ENCODE assay signal across 8 cellular contexts in the genomic region with DNA sequence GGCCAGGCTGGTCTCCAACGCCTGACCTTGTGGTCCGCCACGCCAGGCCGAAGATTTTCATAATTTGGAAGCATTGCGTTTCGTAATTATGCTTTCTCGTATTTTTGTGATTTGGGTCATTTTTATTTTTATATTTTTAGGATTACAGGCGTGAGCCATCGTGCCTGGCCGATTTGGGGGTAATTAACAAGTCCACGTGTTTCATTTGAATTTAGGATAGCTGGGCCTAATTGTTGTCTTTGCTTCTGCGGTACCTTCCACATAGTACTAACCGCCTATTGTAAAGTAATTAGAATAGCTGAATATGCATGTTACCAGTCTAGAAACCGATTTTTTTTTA. TPM values are rescaled to one million over a fixed set of nuclear protein-coding genes. Genes with fewer than 3 reads are reported as not detected.
DNase-seq lines count a peak whose midpoint lies in the region; ATAC-seq, FAIRE-seq and TF ChIP-seq lines count a peak whose summit lies in the region.

No MANE protein-coding gene starts in this region.

- WGBS in pancreas, 2 donors, result 1 to 4% methylated on average over 14 of the region's 14 CpGs

- peak overlapping the region; percentile 100 for H3K4me2 ChIP-seq in endothelial cell of umbilical vein (ENCODE audit: insufficient read depth, low read length)

- H3K9me3 ChIP-seq in CD8-positive, alpha-beta memory T cell (ENCODE audit: low read length), result no peaks in the 10 kb centered on the region
- H3K9me3 ChIP-seq in NT2/D1 (ENCODE audit: insufficient read depth, low read length) (no peaks in the 10 kb centered on the region), endothelial cell of umbilical vein (replicated peaks; ENCODE audit: control insufficient read depth, insufficient read depth, low read length) (no peaks in the 10 kb centered on the region), pancreas (no peaks in the 10 kb centered on the region)

- no peak for DNase-seq in CD8-positive, alpha-beta memory T cell
- DNase-seq in NT2/D1 (ENCODE audit: low read depth, low spot score), result no peak
- DNase-seq in endothelial cell of umbilical vein (ENCODE audit: low read depth, low spot score), result no peak
- no peak for DNase-seq in pancreas
- no peak for DNase-seq in posterior vena cava (ENCODE audit: low spot score)

- peaks cover 46 to 57% (median 56%) of the 10 kb centered on the region in 3 donors for H3K4me1 Mint-ChIP-seq in CD8-positive, alpha-beta memory T cell

- H3K9me3 Mint-ChIP-seq in CD8-positive, alpha-beta memory T cell, result no peaks in the 10 kb centered on the region

- no peak overlapping the region for H2AFZ ChIP-seq in endothelial cell of umbilical vein (ENCODE audit: low read depth, low read length)

- H3K4me1 ChIP-seq in CD8-positive, alpha-beta memory T cell (ENCODE audit: insufficient read depth, low read length), result peaks cover 47% of the 10 kb centered on the region
- H3K4me1 ChIP-seq in NT2/D1 (ENCODE audit: insufficient read depth, insufficient read length) (no peaks in the 10 kb centered on the region), endothelial cell of umbilical vein (ENCODE audit: control insufficient read depth, extremely low read depth, insufficient read depth, low read length) (peaks cover 34% of the 10 kb centered on the region), pancreas (peaks cover 10 to 28% (median 20%) of the 10 kb centered on the region in 3 donors)

- peaks cover 54% of the 10 kb centered on the region for H3K79me2 ChIP-seq in endothelial cell of umbilical vein (ENCODE audit: control insufficient read depth, insufficient read depth, low read length)

- ATAC-seq in pancreas (no peak), HG02981 (IDR thresholded peaks at IDR 0.05; ENCODE audit: unreplicated experiment) (no peak), HG02623 (IDR thresholded peaks at IDR 0.05; ENCODE audit: unreplicated experiment) (no peak), HG02938 (IDR thresholded peaks at IDR 0.05; ENCODE audit: unreplicated experiment) (no peak)

- POLR2A ChIA-PET in CD8-positive, alpha-beta memory T cell (lab: Charles Lee), result interaction anchor here (0.9 to 3.7 kb wide), 6 partner anchors 10 to 162 kb away, joined by 3 to 28 read pairs (median 7); a partner anchor contains a TSS
- POLR2A ChIA-PET in endothelial cell of umbilical vein (lab: Charles Lee), result interaction anchor here (0.6 to 1.7 kb wide), 5 partner anchors 75 to 162 kb away, joined by 3 to 9 read pairs (median 5); a partner anchor contains a TSS

- H3K27me3 ChIP-seq in CD8-positive, alpha-beta memory T cell (ENCODE audit: insufficient read depth, low read length, poor library complexity, severe bottlenecking), result no peaks in the 10 kb centered on the region
- H3K27me3 ChIP-seq in NT2/D1 (ENCODE audit: insufficient read depth, insufficient read length) (no peaks in the 10 kb centered on the region), endothelial cell of umbilical vein (ENCODE audit: control insufficient read depth in 2 of 2, insufficient read depth in 2 of 2, low read length in 2 of 2) (no peaks in the 10 kb centered on the region), pancreas (no peaks in the 10 kb centered on the region)

- H3K9ac ChIP-seq in NT2/D1 (ENCODE audit: insufficient read length, low read depth) (peak overlapping the region; percentile 95), endothelial cell of umbilical vein (replicated peaks; ENCODE audit: extremely low read depth, insufficient read depth, low read length) (peak overlapping the region; percentile 99)

- TF ChIP-seq CTCF in endothelial cell of umbilical vein (IDR thresholded peaks at IDR 0.05; ENCODE audit: extremely low read depth in 1 of 2, insufficient read depth in 1 of 2, low read depth in 1 of 2, low read length in 2 of 2), result no peak
- no peak for TF ChIP-seq CTCF in pancreas (IDR thresholded peaks at IDR 0.05)

- BruUV-seq in endothelial cell of umbilical vein (replicated peaks; lab: Mats Ljungman, UMichigan), result no TSS peak

- H3K36me3 Mint-ChIP-seq in CD8-positive, alpha-beta memory T cell, result peaks cover 4 to 63% (median 18%) of the 10 kb centered on the region in 3 donors

- H3K36me3 ChIP-seq in CD8-positive, alpha-beta memory T cell (ENCODE audit: insufficient read depth, low read length), result peaks cover 33% of the 10 kb centered on the region
- H3K36me3 ChIP-seq in NT2/D1 (ENCODE audit: insufficient read depth, insufficient read length, low read length) (peaks cover 55% of the 10 kb centered on the region), endothelial cell of umbilical vein (ENCODE audit: control insufficient read depth in 2 of 2, extremely low read depth in 1 of 2, insufficient read depth in 2 of 2, low read length in 2 of 2) (peaks cover 25 to 30% of the 10 kb centered on the region in 2 experiments), pancreas (peaks cover 0 to 30% (median 16%) of the 10 kb centered on the region in 3 donors)

- intact Hi-C loops in endothelial cell of umbilical vein (cut with micrococcal nuclease), result loop anchor here (2.0 to 5.0 kb wide), 2 partner anchors 74 to 140 kb away; a partner anchor contains a TSS
- intact Hi-C loops in pancreas (cut with DNase I), result no loop called here
- intact Hi-C loops in posterior vena cava (cut with DNase I), result no loop called here

- dilution Hi-C loops in endothelial cell of umbilical vein (cut with MboI; ENCODE audit: extremely low pct_ligation_motif_present, low sequenced_read_pairs), result no loop called here

- peak overlapping the region; percentile 89 to 99 (median 96) for H3K27ac Mint-ChIP-seq in CD8-positive, alpha-beta memory T cell

- H3K4me3 ChIP-seq in CD8-positive, alpha-beta memory T cell (ENCODE audit: low read length), result peak overlapping the region; percentile 99
- H3K4me3 ChIP-seq in NT2/D1 (ENCODE audit: insufficient read length, low read depth), result peak overlapping the region; percentile 85
- H3K4me3 ChIP-seq in endothelial cell of umbilical vein (replicated peaks in 1 of 3; ENCODE audit: insufficient read depth in 1 of 3, low read depth in 1 of 3, low read length in 3 of 3), result peak overlapping the region; percentile 58 to 100 (median 75)
- peak overlapping the region; percentile 50 to 89 (median 72) for H3K4me3 ChIP-seq in pancreas

- CTCF ChIA-PET in CD8-positive, alpha-beta memory T cell (lab: Charles Lee), result interaction anchor here (1.0 to 2.0 kb wide), 4 partner anchors 75 to 370 kb away, joined by 3 to 8 read pairs (median 6); a partner anchor contains a TSS
- CTCF ChIA-PET in endothelial cell of umbilical vein (lab: Charles Lee), result interaction anchor here (0.7 to 4.3 kb wide), 3 partner anchors 11 to 147 kb away, joined by 3 to 13 read pairs (median 4); no protein-coding TSS in a partner anchor

- no peak for TF ChIP-seq POLR2A in endothelial cell of umbilical vein (IDR thresholded peaks at IDR 0.05; ENCODE audit: low read depth, low read length)

- H3K27ac ChIP-seq in CD8-positive, alpha-beta memory T cell (ENCODE audit: low read depth, low read length), result peak overlapping the region; percentile 90
- H3K27ac ChIP-seq in endothelial cell of umbilical vein (ENCODE audit: insufficient read depth, low read depth, low read length) (peak overlapping the region; percentile 78), pancreas (peak overlapping the region in 3 of 4 donors; percentile 58 to 87 (median 80))

- no peaks in the 10 kb centered on the region for H3K9me1 ChIP-seq in endothelial cell of umbilical vein (replicated peaks; ENCODE audit: control insufficient read depth, extremely low read depth, insufficient read depth, low read length)

- FAIRE-seq in endothelial cell of umbilical vein (lab: Jason Lieb, UNC) (no peak), pancreas (lab: Jason Lieb, UNC) (no peak)

- peaks cover 2% of the 10 kb centered on the region for H4K20me1 ChIP-seq in endothelial cell of umbilical vein (replicated peaks; ENCODE audit: control insufficient read depth, extremely low read depth, insufficient read depth, low read length)

- H3K4me3 Mint-ChIP-seq in CD8-positive, alpha-beta memory T cell, result peak overlapping the region; percentile 93 to 99 (median 97)

- H3K27me3 Mint-ChIP-seq in CD8-positive, alpha-beta memory T cell, result peaks cover 0 to 6% of the 10 kb centered on the region in 2 donors

TF ChIP-seq in endothelial cell of umbilical vein, 7 proteins besides CTCF, POLR2A, EP300 and RAD21 (continues in another document):
- TF ChIP-seq FOS (IDR thresholded peaks at IDR 0.05; ENCODE audit: borderline replicate concordance, insufficient read depth, low read length) (no peak), EZH2 (IDR thresholded peaks at IDR 0.05; ENCODE audit: borderline replicate concordance, low read depth, low read length, severe bottlenecking) (no peak)
- TF ChIP-seq, protein P1, sequence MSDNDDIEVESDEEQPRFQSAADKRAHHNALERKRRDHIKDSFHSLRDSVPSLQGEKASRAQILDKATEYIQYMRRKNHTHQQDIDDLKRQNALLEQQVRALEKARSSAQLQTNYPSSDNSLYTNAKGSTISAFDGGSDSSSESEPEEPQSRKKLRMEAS (IDR thresholded peaks at IDR 0.05; ENCODE audit: insufficient read depth, insufficient read length), result no peak

RNA-seq across cellular contexts. Expression of a gene that starts 1.0 kb away (rescaled TPM):
- 100 to 1,000 TPM; 115 to 116 TPM for total RNA-seq in CD8-positive, alpha-beta memory T cell
- polyA plus RNA-seq in CD8-positive, alpha-beta memory T cell, result 14.0 TPM
- total RNA-seq in endothelial cell of umbilical vein, result 72.7 and 77.7 TPM in 2 replicates
- 28.7 and 37.1 TPM in 2 replicates for polyA plus RNA-seq in endothelial cell of umbilical vein
- polyA plus RNA-seq in endothelial cell of umbilical vein (2011; cell fraction: cytosol; rRNA removed), result 55.5 and 56.5 TPM in 2 replicates
- polyA plus RNA-seq in endothelial cell of umbilical vein (2011; cell fraction: nucleus; rRNA removed), result 50.8 and 62.4 TPM in 2 replicates
- polyA plus RNA-seq in endothelial cell of umbilical vein (2012), result 36.0 and 59.5 TPM in 2 replicates
- polyA minus RNA-seq in endothelial cell of umbilical vein, result 39.1 and 81.3 TPM in 2 replicates
- polyA minus RNA-seq in endothelial cell of umbilical vein (2011; cell fraction: cytosol; rRNA and poly(A)+ RNA removed), result 55.6 TPM
- 19.6 and 22.7 TPM in 2 replicates for polyA minus RNA-seq in endothelial cell of umbilical vein (2011; cell fraction: nucleus; rRNA and poly(A)+ RNA removed)
- 10 to 100 TPM in 4 of 6 donors, 1 to 10 TPM in 2; 5.4 to 18.5 (median 12.8) TPM for total RNA-seq in pancreas
- 10 to 100 TPM in 1 of 2 donors, 1 to 10 TPM in 1; 8.7 to 11.4 TPM for polyA plus RNA-seq in pancreas
- 1 to 10 TPM; 7.9 to 9.2 TPM for total RNA-seq in posterior vena cava

RNA-seq across cellular contexts. Expression of a gene that starts 46.0 kb away (rescaled TPM):
- 10 to 100 TPM; 46.0 to 49.6 TPM for total RNA-seq in CD8-positive, alpha-beta memory T cell
- polyA plus RNA-seq in CD8-positive, alpha-beta memory T cell, result 26.6 TPM
- total RNA-seq in endothelial cell of umbilical vein (46.2 and 49.0 TPM in 2 replicates), pancreas (10 to 100 TPM in 3 of 6 donors, 1 to 10 TPM in 3; 5.5 to 12.2 (median 9.6) TPM), posterior vena cava (10 to 100 TPM; 17.5 to 23.2 TPM)
- polyA plus RNA-seq in endothelial cell of umbilical vein (31.5 and 32.7 TPM in 2 replicates), pancreas (10 to 100 TPM; 16.9 to 17.8 TPM)
- polyA plus RNA-seq in endothelial cell of umbilical vein (2011; cell fraction: cytosol; rRNA removed), result 37.3 and 37.6 TPM in 2 replicates
- 69.7 and 70.4 TPM in 2 replicates for polyA plus RNA-seq in endothelial cell of umbilical vein (2011; cell fraction: nucleus; rRNA removed)
- polyA plus RNA-seq in endothelial cell of umbilical vein (2012), result 26.7 and 48.7 TPM in 2 replicates
- 16.3 and 27.8 TPM in 2 replicates for polyA minus RNA-seq in endothelial cell of umbilical vein
- polyA minus RNA-seq in endothelial cell of umbilical vein (2011; cell fraction: cytosol; rRNA and poly(A)+ RNA removed), result 12.3 TPM
- 17.6 and 27.1 TPM in 2 replicates for polyA minus RNA-seq in endothelial cell of umbilical vein (2011; cell fraction: nucleus; rRNA and poly(A)+ RNA removed)
